Comparison of ENCODE assay signal across 12 cellular contexts in the genomic region with DNA sequence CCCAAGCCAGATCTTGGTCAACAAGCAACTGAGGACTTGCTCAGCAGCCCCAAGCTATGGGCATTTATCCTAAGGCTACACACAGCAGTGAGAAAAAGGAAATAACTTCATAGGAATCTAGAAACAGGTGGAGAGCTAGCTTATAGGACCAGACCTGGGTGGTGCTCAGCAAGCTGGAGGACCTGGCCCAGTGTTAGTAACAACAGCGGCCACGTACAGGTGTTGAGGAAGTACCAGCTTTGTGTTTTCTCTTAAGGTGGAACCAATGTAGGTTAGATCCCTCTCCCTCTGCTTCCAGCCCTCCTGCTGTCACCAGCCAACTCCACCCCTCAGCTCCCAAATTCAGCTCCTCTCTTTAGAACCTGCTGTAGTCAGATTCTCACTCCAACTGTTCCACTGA. TPM values are rescaled to one million over a fixed set of nuclear protein-coding genes. Genes with fewer than 3 reads are reported as not detected.
DNase-seq lines count a peak whose midpoint lies in the region; ATAC-seq and TF ChIP-seq lines count a peak whose summit lies in the region.
"Had no signal": no experiment of that assay in that cellular context is flagged by ENCODE, and none has a peak within 500 bp of the region (broad histone marks: within the 10 kb centered on the region; RNA-seq: fewer than 3 reads in every experiment).

No MANE protein-coding gene starts in this region.

- POLR2A ChIA-PET in CD4-positive, alpha-beta memory T cell (lab: Charles Lee; ENCODE audit: partially characterized antibody), result interaction anchor here (0.7 to 17.3 kb wide), 14 partner anchors 9 to 51 kb away, joined by 3 to 267 read pairs (median 14); a partner anchor contains a TSS

- peak overlapping the region; percentile 43 to 81 (median 75) for H3K4me3 Mint-ChIP-seq in CD4-positive, alpha-beta memory T cell
- peak overlapping the region; percentile 65 to 66 for H3K4me3 Mint-ChIP-seq in effector memory CD8-positive, alpha-beta T cell

- TF ChIP-seq CTCF in omental fat pad (IDR thresholded peaks at IDR 0.05), result no peak

- peaks cover 68% of the 10 kb centered on the region for H3K36me3 ChIP-seq in BLaER1
- peaks cover 26% of the 10 kb centered on the region for H3K36me3 ChIP-seq in CD4-positive, alpha-beta memory T cell (ENCODE audit: insufficient read depth, low read length)

- H4K20me1 ChIP-seq in BLaER1, result no peaks in the 10 kb centered on the region

- no peak overlapping the region for H3K4me2 ChIP-seq in BLaER1

- peaks cover 53 to 92% (median 73%) of the 10 kb centered on the region in 4 donors for H3K4me1 Mint-ChIP-seq in CD4-positive, alpha-beta memory T cell
- peaks cover 72 to 87% of the 10 kb centered on the region in 2 donors for H3K4me1 Mint-ChIP-seq in effector memory CD8-positive, alpha-beta T cell (ENCODE audit: low read depth in 2 of 2)

- DNase-seq in CD4-positive, alpha-beta memory T cell, result no peak
- DNase-seq in effector memory CD8-positive, alpha-beta T cell, result no peak
- DNase-seq in omental fat pad (ENCODE audit: low spot score), result no peak
- DNase-seq in NCI-H1417 (lab: John Stamatoyannopoulos, UW), result no peak
- DNase-seq: activated naive CD4-positive, alpha-beta T cell; Calu3; NCI-H1092; NCI-H345 had no signal

- H3K27me3 ChIP-seq in BLaER1, result no peaks in the 10 kb centered on the region
- no peaks in the 10 kb centered on the region for H3K27me3 ChIP-seq in CD4-positive, alpha-beta memory T cell (ENCODE audit: insufficient read depth, low read length)

- no peak overlapping the region for H3K9ac ChIP-seq in BLaER1

- H3K4me3 ChIP-seq in BLaER1, result no peak overlapping the region
- H3K4me3 ChIP-seq in CD4-positive, alpha-beta memory T cell (ENCODE audit: low read length in 2 of 2), result peak overlapping the region in 1 of 2 donors; percentile 7

- peak; percentile 59 for ATAC-seq in effector memory CD8-positive, alpha-beta T cell (replicated peaks)
- ATAC-seq in omental fat pad (ENCODE audit: low FRiP score), result peak; percentile 18
- no peak for ATAC-seq in HG03442 (IDR thresholded peaks at IDR 0.05; ENCODE audit: unreplicated experiment)
- no peak for ATAC-seq in GM21619 (IDR thresholded peaks at IDR 0.05; ENCODE audit: unreplicated experiment)
- ATAC-seq: HepG2 had no signal

- H3K36me3 Mint-ChIP-seq in CD4-positive, alpha-beta memory T cell, result peaks cover 49 to 69% of the 10 kb centered on the region in 2 donors
- peaks cover 43% of the 10 kb centered on the region for H3K36me3 Mint-ChIP-seq in effector memory CD8-positive, alpha-beta T cell (ENCODE audit: insufficient read depth)

- H3K9me3 ChIP-seq in BLaER1, result peaks cover 4% of the 10 kb centered on the region; the same call in 1 of the 2 replicates
- H3K9me3 ChIP-seq in CD4-positive, alpha-beta memory T cell (ENCODE audit: control insufficient read depth in 1 of 2, low read length in 2 of 2), result no peaks in the 10 kb centered on the region

- CTCF ChIA-PET in CD4-positive, alpha-beta memory T cell (lab: Charles Lee; ENCODE audit: partially characterized antibody), result interaction anchor here (0.7 to 2.4 kb wide), 16 partner anchors 9 to 44 kb away, joined by 3 to 11 read pairs (median 6); a partner anchor contains a TSS

- H3K4me1 ChIP-seq in BLaER1, result peaks cover 64% of the 10 kb centered on the region
- peaks cover 90% of the 10 kb centered on the region for H3K4me1 ChIP-seq in CD4-positive, alpha-beta memory T cell (ENCODE audit: insufficient read depth, low read length)

- H3K27ac Mint-ChIP-seq in CD4-positive, alpha-beta memory T cell, result peak overlapping the region; percentile 80 to 95 (median 91)
- peak overlapping the region; percentile 21 to 99 for H3K27ac Mint-ChIP-seq in effector memory CD8-positive, alpha-beta T cell

- no peaks in the 10 kb centered on the region for H3K9me3 Mint-ChIP-seq in CD4-positive, alpha-beta memory T cell
- H3K9me3 Mint-ChIP-seq in effector memory CD8-positive, alpha-beta T cell, result no peaks in the 10 kb centered on the region

- intact Hi-C loops in CD4-positive, alpha-beta memory T cell (cut with micrococcal nuclease), result loop anchor here (1.0 kb wide), 1 partner anchor 9 kb away; no protein-coding TSS in a partner anchor

- H3K27me3 Mint-ChIP-seq in CD4-positive, alpha-beta memory T cell, result no peaks in the 10 kb centered on the region
- no peaks in the 10 kb centered on the region for H3K27me3 Mint-ChIP-seq in effector memory CD8-positive, alpha-beta T cell

- H3K27ac ChIP-seq in BLaER1, result 0 out of 2 replicates have a peak overlapping the region, but pooled peaks have one; percentile 20
- peak overlapping the region; percentile 5 for H3K27ac ChIP-seq in CD4-positive, alpha-beta memory T cell (ENCODE audit: low read depth, low read length)

RNA-seq across cellular contexts. Expression of a gene that starts 43.4 kb away (rescaled TPM):
- total RNA-seq in CD4-positive, alpha-beta memory T cell, result 100 to 1,000 TPM; 192 to 202 TPM
- polyA plus RNA-seq in CD4-positive, alpha-beta memory T cell, result 100 to 1,000 TPM; 192 to 237 TPM
- total RNA-seq in omental fat pad, result 100 to 1,000 TPM in 3 of 4 donors, 10 to 100 TPM in 1; 23.5 to 172 (median 133) TPM

Comparison
In these comparisons a context has a peak if more than half of its experiments do, and no peak if none do; other contexts are left out.
1. ATAC-seq: peak in effector memory CD8-positive, alpha-beta T cell (single experiment) and omental fat pad (single experiment); none in HG03442 (single experiment) and GM21619 (single experiment).